Comparison of ENCODE assay signal across 12 cellular contexts in genomic region chr10:17668435-17669184, GRCh38. TPM values are rescaled to one million over a fixed set of nuclear protein-coding genes. Genes with fewer than 3 reads are reported as not detected.
DNase-seq lines count a peak whose midpoint lies in the region; ATAC-seq and TF ChIP-seq lines count a peak whose summit lies in the region.
"Had no signal": no experiment of that assay in that cellular context is flagged by ENCODE, and none has a peak within 500 bp of the region (broad histone marks: within the 10 kb centered on the region; RNA-seq: fewer than 3 reads in every experiment).

No MANE protein-coding gene starts in this region.

- peak overlapping the region in 2 of 3 donors; percentile 65 to 94 for H3K27ac Mint-ChIP-seq in IgD-negative memory B cell
- H3K27ac Mint-ChIP-seq: progenitor cell of endocrine pancreas had no signal

- TF ChIP-seq POLR2A in right lobe of liver (IDR thresholded peaks at IDR 0.05): no peak

- no peak overlapping the region for H3K4me3 ChIP-seq in right lobe of liver

- H3K9me3 Mint-ChIP-seq in IgD-negative memory B cell: no peaks in the 10 kb centered on the region

- no peaks in the 10 kb centered on the region for H3K27me3 Mint-ChIP-seq in IgD-negative memory B cell
- H3K27me3 Mint-ChIP-seq: progenitor cell of endocrine pancreas had no signal

- peaks cover 0 to 12% (median 0%) of the 10 kb centered on the region in 4 donors for H3K4me1 ChIP-seq in right lobe of liver

- intact Hi-C loops in right lobe of liver (cut with DNase I): no loop called here

- WGBS in right lobe of liver (ENCODE audit: insufficient coverage, low coverage, low lambda C conversion rate, missing lambda C conversion rate): 29% methylated on average over 6 of the region's 6 CpGs

- H3K4me1 Mint-ChIP-seq in IgD-negative memory B cell: peaks cover 17 to 32% (median 27%) of the 10 kb centered on the region in 3 donors

- peaks cover 12% of the 10 kb centered on the region for H3K36me3 Mint-ChIP-seq in IgD-negative memory B cell

- H3K9me3 ChIP-seq in right lobe of liver: no peaks in the 10 kb centered on the region

- peak; percentile 19 for ATAC-seq in GM18861 (IDR thresholded peaks at IDR 0.05; ENCODE audit: unreplicated experiment)
- ATAC-seq in GM21723 (IDR thresholded peaks at IDR 0.05; ENCODE audit: unreplicated experiment): peak; percentile 28
- ATAC-seq in right lobe of liver: peak; percentile 71 to 90 (median 80)
- no peak for ATAC-seq in GM21367 (IDR thresholded peaks at IDR 0.05; ENCODE audit: unreplicated experiment)

- no peak overlapping the region for H3K27ac ChIP-seq in right lobe of liver

- no peak for DNase-seq in right lobe of liver
- no peak for DNase-seq in stimulated activated CD4-positive, alpha-beta T cell treated with anti-CD3 and anti-CD28 coated beads, Interleukin-4, amount 100 ng/mL, for 4 hours
- DNase-seq in activated effector memory CD4-positive, alpha-beta T cell treated with anti-CD3 and anti-CD28 coated beads, Interleukin-2, amount 50 U/mL, for 16 hours: no peak
- DNase-seq in COR-L47 (lab: John Stamatoyannopoulos, UW): no peak
- DNase-seq: activated naive CD4-positive, alpha-beta T cell treated with anti-CD3 and anti-CD28 coated beads, Interleukin-2, amount 50 U/mL, for 16 hours; NCI-H510A treated with DMSO at 0.1 percent for 48 hours; SW 1271 had no signal

- no peak for TF ChIP-seq CTCF in right lobe of liver (IDR thresholded peaks at IDR 0.05)

- H3K36me3 ChIP-seq in right lobe of liver: no peaks in the 10 kb centered on the region

- peak overlapping the region in 3 of 4 donors; percentile 7 to 56 (median 40) for H3K4me3 Mint-ChIP-seq in IgD-negative memory B cell

- H3K27me3 ChIP-seq in right lobe of liver: no peaks in the 10 kb centered on the region

RNA-seq across cellular contexts. Expression of gene STAM, which starts 24.7 kb away (rescaled TPM):
- polyA plus RNA-seq in IgD-negative memory B cell: 6.5 TPM
- total RNA-seq in right lobe of liver: 10 to 100 TPM in 2 of 6 experiments, 1 to 10 TPM in 4; 7.9 to 13.4 (median 8.2) TPM

RNA-seq across cellular contexts. Expression of gene HACD1, which starts 51.4 kb away (rescaled TPM):
- not detected for polyA plus RNA-seq in IgD-negative memory B cell
- total RNA-seq in right lobe of liver: 1 to 10 TPM in 5 of 6 experiments, under 1 TPM in 1; 0.79 to 6.4 (median 1.7) TPM
